1 cellular context compared by ENCODE assay signal in the genomic region with DNA sequence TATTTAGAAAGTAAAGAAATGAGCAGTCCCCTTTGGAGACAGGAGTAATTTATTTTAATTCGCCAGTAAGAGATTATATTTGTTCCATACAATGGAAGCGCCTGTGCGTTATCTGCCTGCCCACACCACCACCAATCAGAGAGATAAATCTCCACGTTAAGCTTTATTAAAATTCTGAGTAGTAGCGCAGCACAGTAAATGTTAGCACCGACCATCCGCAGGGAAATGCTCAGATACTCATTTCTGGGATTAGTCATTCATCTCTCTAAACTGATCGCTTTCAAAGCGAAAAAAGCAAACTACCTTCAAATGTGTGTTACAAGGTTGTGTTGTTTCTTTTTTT.
TF ChIP-seq lines count a peak whose summit lies in the region.

No MANE protein-coding gene starts in this region.

TF ChIP-seq in WTC11, 78 proteins besides CTCF, POLR2A, EP300 and RAD21 (continued from another document):
- TF ChIP-seq, protein P1, sequence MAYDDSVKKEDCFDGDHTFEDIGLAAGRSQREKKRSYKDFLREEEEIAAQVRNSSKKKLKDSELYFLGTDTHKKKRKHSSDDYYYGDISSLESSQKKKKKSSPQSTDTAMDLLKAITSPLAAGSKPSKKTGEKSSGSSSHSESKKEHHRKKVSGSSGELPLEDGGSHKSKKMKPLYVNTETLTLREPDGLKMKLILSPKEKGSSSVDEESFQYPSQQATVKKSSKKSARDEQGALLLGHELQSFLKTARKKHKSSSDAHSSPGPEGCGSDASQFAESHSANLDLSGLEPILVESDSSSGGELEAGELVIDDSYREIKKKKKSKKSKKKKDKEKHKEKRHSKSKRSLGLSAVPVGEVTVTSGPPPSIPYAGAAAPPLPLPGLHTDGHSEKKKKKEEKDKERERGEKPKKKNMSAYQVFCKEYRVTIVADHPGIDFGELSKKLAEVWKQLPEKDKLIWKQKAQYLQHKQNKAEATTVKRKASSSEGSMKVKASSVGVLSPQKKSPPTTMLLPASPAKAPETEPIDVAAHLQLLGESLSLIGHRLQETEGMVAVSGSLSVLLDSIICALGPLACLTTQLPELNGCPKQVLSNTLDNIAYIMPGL (CRISPR knock-in tag; IDR thresholded peaks at IDR 0.05): no peak
- TF ChIP-seq NR3C1 (CRISPR knock-in tag; conservative IDR thresholded peaks at IDR 0.05; ENCODE audit: low read depth) (no peak), JUN (CRISPR knock-in tag; IDR thresholded peaks at IDR 0.05) (no peak)
